In genomic region chr7:74338366-74339108, GRCh38 we compare ENCODE assay signal across 1 cellular context.
TF ChIP-seq lines count a peak whose summit lies in the region.

No MANE protein-coding gene starts in this region.

TF ChIP-seq in H1, 55 proteins besides CTCF, POLR2A, EP300 and RAD21:
- no peak for TF ChIP-seq USF2 (IDR thresholded peaks at IDR 0.05; ENCODE audit: low read length)
- no peak for TF ChIP-seq ZNF274 (IDR thresholded peaks at IDR 0.05; ENCODE audit: borderline replicate concordance, extremely low read depth, low read length)
- no peak for TF ChIP-seq NANOG (IDR thresholded peaks at IDR 0.05; ENCODE audit: insufficient read depth, low read depth, low read length, poor library complexity, severe bottlenecking)
- no peak for TF ChIP-seq MAFK (IDR thresholded peaks at IDR 0.05; ENCODE audit: low read depth, low read length)
- TF ChIP-seq KDM1A (IDR thresholded peaks at IDR 0.05; ENCODE audit: borderline replicate concordance, low read length), result no peak
- TF ChIP-seq RFX5 (IDR thresholded peaks at IDR 0.05; ENCODE audit: borderline replicate concordance, low read depth, low read length), result no peak
- TF ChIP-seq CBX5 (IDR thresholded peaks at IDR 0.05; ENCODE audit: low read depth, low read length), result no peak
- TF ChIP-seq RBBP5 (IDR thresholded peaks at IDR 0.05; ENCODE audit: borderline replicate concordance, low read depth, low read length), result no peak
- no peak for TF ChIP-seq HDAC6 (IDR thresholded peaks at IDR 0.05; ENCODE audit: low read depth, low read length)
- TF ChIP-seq NRF1 (IDR thresholded peaks at IDR 0.05; ENCODE audit: low read depth, low read length), result no peak
- no peak for TF ChIP-seq CBX8 (IDR thresholded peaks at IDR 0.05; ENCODE audit: borderline replicate concordance, low read depth, low read length)
- no peak for TF ChIP-seq TAF1 (IDR thresholded peaks at IDR 0.05; ENCODE audit: low read depth, low read length)
- no peak for TF ChIP-seq ATF2 (IDR thresholded peaks at IDR 0.05; ENCODE audit: low read length)
- no peak for TF ChIP-seq CREB1 (IDR thresholded peaks at IDR 0.05)
- TF ChIP-seq SP2 (IDR thresholded peaks at IDR 0.05; ENCODE audit: low read length), result no peak
- TF ChIP-seq GTF2F1 (IDR thresholded peaks at IDR 0.05; ENCODE audit: borderline replicate concordance, low read depth, low read length), result no peak
- TF ChIP-seq SP1 (IDR thresholded peaks at IDR 0.05; ENCODE audit: low read depth, low read length), result no peak
TF ChIP-seq in H1: peak in this region for 0.
